Comparison of ENCODE assay signal across 1 cellular context in genomic region chr15:51093488-51093864, GRCh38.
TF ChIP-seq lines count a peak whose summit lies in the region.

No MANE protein-coding gene starts in this region.

TF ChIP-seq in GM12878, 131 proteins besides CTCF, POLR2A, EP300 and RAD21:
- no peak for TF ChIP-seq ESRRA (IDR thresholded peaks at IDR 0.05; ENCODE audit: low read length)
- TF ChIP-seq SIN3A (IDR thresholded peaks at IDR 0.05; ENCODE audit: low read depth, low read length), result no peak
- no peak for TF ChIP-seq SUPT20H (IDR thresholded peaks at IDR 0.05; ENCODE audit: borderline replicate concordance, control insufficient read depth, low read depth, low read length)
- peak; percentile 57 to 85; a peak in 3 of 4 replicates for TF ChIP-seq BHLHE40 (IDR thresholded peaks at IDR 0.05; ENCODE audit: borderline replicate concordance in 1 of 2, low read depth in 2 of 2, low read length in 1 of 2)
- peak; percentile 92 for TF ChIP-seq SUZ12 (IDR thresholded peaks at IDR 0.05; ENCODE audit: unreplicated experiment)
- TF ChIP-seq CEBPB (IDR thresholded peaks at IDR 0.05; ENCODE audit: borderline replicate concordance in 1 of 2, low read depth in 2 of 2, low read length in 2 of 2), result no peak
